ENCODE assay signal across 11 cellular contexts in the genomic region with DNA sequence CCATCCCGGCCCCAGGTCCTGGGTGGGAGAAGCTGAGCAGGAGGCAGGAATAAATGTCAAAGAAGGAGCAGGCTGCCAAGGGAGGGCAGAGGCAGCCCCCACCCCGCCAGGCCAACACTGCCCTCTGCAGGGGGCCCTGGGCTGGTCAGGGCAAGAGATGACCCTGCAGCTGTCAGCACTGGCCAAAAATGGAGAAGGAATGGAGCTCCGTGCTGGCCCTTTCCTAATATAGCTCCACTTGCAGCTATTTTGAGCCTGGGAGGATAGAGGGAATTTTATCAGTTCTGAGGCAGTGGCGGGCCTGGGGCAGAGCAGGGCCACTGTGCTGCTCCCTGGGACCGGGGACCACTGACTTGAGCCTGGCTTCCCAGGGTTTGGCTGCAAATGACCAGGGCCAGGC. TPM values are rescaled to one million over a fixed set of nuclear protein-coding genes. Genes with fewer than 3 reads are reported as not detected.
DNase-seq lines count a peak whose midpoint lies in the region; ATAC-seq and TF ChIP-seq lines count a peak whose summit lies in the region.
"Had no signal": no experiment of that assay in that cellular context is flagged by ENCODE, and none has a peak within 500 bp of the region (broad histone marks: within the 10 kb centered on the region; RNA-seq: fewer than 3 reads in every experiment).

No MANE protein-coding gene starts in this region.

- H3K4me3 Mint-ChIP-seq in endothelial cell (ENCODE audit: unreplicated experiment), result no peak overlapping the region
- H3K4me3 Mint-ChIP-seq: memory B cell; stimulated activated memory B cell treated with anti-CD40 and anti-IgM and Interleukin-4, amounts not matched to agents 10 μg/mL and 1 μg/mL and 100 μg/mL, for 72 hours had no signal

- peak; percentile 46 for TF ChIP-seq CTCF in endothelial cell (IDR thresholded peaks at IDR 0.05; ENCODE audit: unreplicated experiment)

- H3K36me3 Mint-ChIP-seq in endothelial cell (ENCODE audit: low read depth, unreplicated experiment), result no peaks in the 10 kb centered on the region
- H3K36me3 Mint-ChIP-seq: memory B cell; stimulated activated memory B cell treated with anti-CD40 and anti-IgM and Interleukin-4, amounts not matched to agents 10 μg/mL and 1 μg/mL and 100 μg/mL, for 72 hours had no signal

- H3K4me1 Mint-ChIP-seq in endothelial cell (ENCODE audit: unreplicated experiment), result peaks cover 3% of the 10 kb centered on the region

- DNase-seq in COLO668 (lab: John Stamatoyannopoulos, UW; ENCODE audit: unreplicated experiment), result peak; percentile 41
- DNase-seq in MG63, result peak; percentile 32
- peak; percentile 68 for DNase-seq in endothelial cell (ENCODE audit: low spot score)
- peak; percentile 90 for DNase-seq in myocyte (ENCODE audit: low read depth)
- DNase-seq in NCI-H128 (lab: John Stamatoyannopoulos, UW; ENCODE audit: unreplicated experiment), result no peak
- no peak for DNase-seq in globus pallidus (ENCODE audit: low spot score)
- DNase-seq: activated effector memory CD4-positive, alpha-beta T cell treated with anti-CD3 and anti-CD28 coated beads, Interleukin-2, amount 50 U/mL, for 16 hours had no signal

- no peak overlapping the region for H3K27ac Mint-ChIP-seq in endothelial cell (ENCODE audit: unreplicated experiment)
- H3K27ac Mint-ChIP-seq: memory B cell; stimulated activated memory B cell treated with anti-CD40 and anti-IgM and Interleukin-4, amounts not matched to agents 10 μg/mL and 1 μg/mL and 100 μg/mL, for 72 hours had no signal

- peaks cover 8% of the 10 kb centered on the region for H3K27me3 Mint-ChIP-seq in endothelial cell (ENCODE audit: unreplicated experiment)

- H3K9me3 Mint-ChIP-seq in endothelial cell (ENCODE audit: unreplicated experiment), result no peaks in the 10 kb centered on the region
- H3K9me3 Mint-ChIP-seq: memory B cell; stimulated activated memory B cell treated with anti-CD40 and anti-IgM and Interleukin-4, amounts not matched to agents 10 μg/mL and 1 μg/mL and 100 μg/mL, for 72 hours had no signal

- no peaks in the 10 kb centered on the region for H3K9me3 ChIP-seq in MG63

- no peaks in the 10 kb centered on the region for H3K36me3 ChIP-seq in MG63

- H3K27me3 ChIP-seq in MG63, result no peaks in the 10 kb centered on the region

- ATAC-seq in GM21515 (IDR thresholded peaks at IDR 0.05; ENCODE audit: unreplicated experiment), result no peak
- ATAC-seq in GM21381 (IDR thresholded peaks at IDR 0.05; ENCODE audit: unreplicated experiment), result no peak
- ATAC-seq: stimulated activated memory B cell treated with anti-CD40 and anti-IgM and Interleukin-4, amounts not matched to agents 10 μg/mL and 1 μg/mL and 100 μg/mL, for 72 hours had no signal

- H3K4me3 ChIP-seq in MG63, result no peak overlapping the region

RNA-seq across cellular contexts. Expression of gene LDB3, which starts 16.0 kb away (rescaled TPM):
- not detected in 2 replicates for total RNA-seq in MG63 (2014; rRNA removed; shearing (Covaris generic); ENCODE audit: low replicate concordance)
- 0.36 TPM for total RNA-seq in endothelial cell (ENCODE audit: unreplicated experiment)
- 107 and 137 TPM in 2 replicates for total RNA-seq in myocyte
- 62.2 TPM for polyA plus RNA-seq in myocyte (2012)

RNA-seq across cellular contexts. Expression of gene OPN4, which starts 30.0 kb away (rescaled TPM):
- not detected in 2 replicates for total RNA-seq in MG63 (2014; rRNA removed; shearing (Covaris generic); ENCODE audit: low replicate concordance)
- not detected for total RNA-seq in endothelial cell (ENCODE audit: unreplicated experiment)
- total RNA-seq in myocyte, result not detected in 2 replicates
- not detected for polyA plus RNA-seq in myocyte (2012)

Comparison
In these comparisons a context has a peak if more than half of its experiments do, and no peak if none do; other contexts are left out.
1. DNase-seq: peak in COLO668 (single experiment), MG63 (single experiment), endothelial cell (single experiment) and myocyte (single experiment); none in NCI-H128 (single experiment) and globus pallidus (single experiment).
2. RNA of gene LDB3, which starts 16.0 kb away (total RNA-seq): 107 to 137 TPM in myocyte; 0.36 TPM in endothelial cell (single experiment) and not detected in MG63; every median in the first group is over 10 times any median in the second.